Comparison of ENCODE assay signal across 9 cellular contexts in the genomic region with DNA sequence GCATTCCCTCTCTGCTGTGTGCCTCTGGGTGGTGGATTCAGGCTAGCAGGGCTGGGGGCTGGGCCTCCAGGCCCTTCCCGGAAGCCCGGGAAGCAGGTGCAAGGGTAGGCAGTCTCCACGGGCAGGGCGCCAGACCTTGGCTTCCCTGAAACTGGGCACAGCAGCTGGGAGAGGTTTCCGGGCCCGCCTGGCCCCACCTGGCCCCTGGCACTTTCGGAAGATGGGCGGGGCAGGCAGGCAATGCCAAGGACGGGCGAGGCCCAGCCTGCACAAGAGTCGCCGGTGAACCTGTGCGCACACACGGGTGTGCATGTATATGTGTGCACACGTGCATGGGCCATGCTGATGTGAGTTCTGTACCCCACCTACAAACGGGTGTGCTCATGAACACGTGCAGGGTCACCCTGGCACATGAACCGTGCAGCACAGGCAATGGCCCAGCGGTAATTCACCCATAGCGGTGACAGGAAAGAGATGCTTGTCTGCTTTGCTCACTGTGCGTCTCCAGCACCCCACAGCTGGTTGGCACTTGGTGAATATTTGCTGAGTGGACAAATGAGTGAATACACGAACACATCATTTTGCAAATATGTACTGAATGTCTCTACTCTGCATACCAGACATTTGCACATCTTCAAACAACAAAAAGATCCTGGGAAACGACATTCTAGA. TPM values are rescaled to one million over a fixed set of nuclear protein-coding genes. Genes with fewer than 3 reads are reported as not detected.
DNase-seq lines count a peak whose midpoint lies in the region; ATAC-seq and TF ChIP-seq lines count a peak whose summit lies in the region.
"Had no signal": no experiment of that assay in that cellular context is flagged by ENCODE, and none has a peak within 500 bp of the region (broad histone marks: within the 10 kb centered on the region; RNA-seq: fewer than 3 reads in every experiment).

No MANE protein-coding gene starts in this region.

- no peak overlapping the region for H3K4me3 ChIP-seq in AG04450 (ENCODE audit: low read depth, low read length)

- H3K27ac ChIP-seq in AG04450 (ENCODE audit: low read depth, low read length), result peak overlapping the region; percentile 61

- DNase-seq in AG04450 (ENCODE audit: low read depth, low spot score), result no peak
- peak; percentile 6 for DNase-seq in KG1 (lab: John Stamatoyannopoulos, UW)
- DNase-seq in SW 1271 (lab: John Stamatoyannopoulos, UW), result peak; percentile 60 to 83
- peak; percentile 97 for DNase-seq in left colon
- DNase-seq: cerebellar nuclear complex had no signal

- no peaks in the 10 kb centered on the region for H3K27me3 ChIP-seq in AG04450 (ENCODE audit: control insufficient read depth, insufficient read depth, low read length)

- peak; percentile 61 for ATAC-seq in left colon
- no peak for ATAC-seq in GM19035 (IDR thresholded peaks at IDR 0.05; ENCODE audit: unreplicated experiment)
- ATAC-seq in HG03571 (IDR thresholded peaks at IDR 0.05; ENCODE audit: unreplicated experiment), result no peak
- ATAC-seq in GM19328 (IDR thresholded peaks at IDR 0.05; ENCODE audit: unreplicated experiment), result no peak
- no peak for ATAC-seq in GM21367 (IDR thresholded peaks at IDR 0.05; ENCODE audit: unreplicated experiment)

- CTCF ChIA-PET in AG04450 (lab: Charles Lee), result no interaction called here

- intact Hi-C loops in left colon (cut with DNase I, micrococcal nuclease), result no loop called here

- H3K9me3 ChIP-seq in AG04450 (ENCODE audit: control insufficient read depth, insufficient read depth, low read length), result peaks cover 2% of the 10 kb centered on the region; the same call in 1 of the 2 replicates

- POLR2A ChIA-PET in AG04450 (lab: Yijun Ruan, JAX), result interaction anchor here (1.7 to 5.4 kb wide), 2 partner anchors 14 to 87 kb away, joined by 6 to 65 read pairs; partner anchors contain the start of gene GADD45B

- no peak for TF ChIP-seq CTCF in AG04450 (IDR thresholded peaks at IDR 0.05; ENCODE audit: low read depth, low read length)

RNA-seq across cellular contexts. Expression of gene GADD45B, which starts 15.3 kb away (rescaled TPM):
- polyA plus RNA-seq in AG04450 (2011; rRNA removed), result 18.5 and 24.8 TPM in 2 replicates
- polyA minus RNA-seq in AG04450 (2011; rRNA and poly(A)+ RNA removed), result 18.6 and 29.1 TPM in 2 replicates
- 10 to 100 TPM; 44.4 to 53.8 TPM for total RNA-seq in left colon

RNA-seq across cellular contexts. Expression of gene LMNB2, which starts 34.5 kb away (rescaled TPM):
- 49.5 and 54.3 TPM in 2 replicates for polyA plus RNA-seq in AG04450 (2011; rRNA removed)
- polyA minus RNA-seq in AG04450 (2011; rRNA and poly(A)+ RNA removed), result 45.7 and 54.0 TPM in 2 replicates
- 10 to 100 TPM; 23.6 to 43.9 TPM for total RNA-seq in left colon
